8 cellular contexts compared by ENCODE assay signal in the genomic region with DNA sequence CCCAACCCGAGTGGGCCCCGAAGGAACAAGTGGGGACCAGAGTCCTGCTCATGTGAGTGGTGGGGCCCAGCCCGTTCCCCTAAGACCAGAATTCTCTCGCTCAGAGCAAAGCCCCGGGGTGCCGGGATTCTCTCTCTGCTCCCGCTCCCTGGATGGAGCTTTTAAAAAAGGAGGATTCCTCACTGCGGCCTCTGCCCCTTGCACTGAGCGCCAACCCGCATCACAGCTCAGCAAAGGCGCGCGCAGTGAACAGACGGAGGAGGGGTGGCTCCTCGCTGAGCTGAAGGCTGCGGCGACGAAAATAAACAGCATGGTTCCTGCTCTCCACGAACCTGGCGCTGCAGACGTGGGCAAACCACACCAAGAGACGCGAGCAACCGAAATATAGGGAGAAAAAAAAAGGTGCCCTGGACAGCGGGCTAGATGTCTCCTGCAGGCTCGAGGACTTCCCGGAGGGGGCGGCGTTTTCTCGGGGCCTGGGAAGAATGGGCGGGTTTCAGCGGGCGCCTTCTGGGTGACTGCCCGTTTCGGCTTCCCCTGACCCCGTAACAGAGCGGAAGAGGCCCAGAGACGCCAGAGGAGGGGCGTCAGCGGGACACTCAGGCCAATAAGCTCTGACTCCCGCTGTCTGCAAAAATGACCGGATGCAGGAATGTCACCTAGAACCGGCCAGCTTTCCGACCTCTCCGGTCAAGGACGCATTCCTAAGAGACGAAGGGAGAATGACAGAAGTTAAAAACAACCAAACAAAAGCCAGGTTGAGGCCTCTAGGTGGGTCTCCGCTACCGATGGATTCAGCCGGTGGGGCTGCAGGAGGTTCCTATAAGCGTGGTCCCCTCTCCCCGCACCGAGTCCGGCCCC. TPM values are rescaled to one million over a fixed set of nuclear protein-coding genes. Genes with fewer than 3 reads are reported as not detected.
DNase-seq lines count a peak whose midpoint lies in the region; ATAC-seq and TF ChIP-seq lines count a peak whose summit lies in the region.

No MANE protein-coding gene starts in this region.

- CTCF ChIA-PET in activated CD4-positive, alpha-beta T cell treated with anti-CD3 and anti-CD28 coated beads for 36 hours (lab: Charles Lee) = interaction anchor here (0.7 to 2.3 kb wide), 2 partner anchors 58 to 90 kb away, joined by 3 to 8 read pairs; no protein-coding TSS in a partner anchor

- intact Hi-C loops in activated CD4-positive, alpha-beta T cell treated with anti-CD3 and anti-CD28 coated beads for 36 hours (cut with DNase I, micrococcal nuclease) = loop anchor here (1.0 to 10.0 kb wide), 4 partner anchors 78 to 619 kb away; partner anchors contain the start of genes ADAM17 (in 2 of the 2), CPSF3 (in 1 of the 2), IAH1 (in 1 of the 2) and ITGB1BP1 (in 1 of the 2)
- intact Hi-C loops in left lung (cut with DNase I) = loop anchor here in 1 of 2 donors (10.0 kb wide), 1 partner anchor 58 kb away; no protein-coding TSS in a partner anchor

- peak; percentile 46 for DNase-seq in activated CD4-positive, alpha-beta T cell treated with anti-CD3 and anti-CD28 coated beads for 36 hours
- no peak for DNase-seq in activated CD4-positive, alpha-beta T cell treated with anti-CD3 and anti-CD28 coated beads for 1 hour
- peak; percentile 24 to 37 for DNase-seq in activated CD4-positive, alpha-beta T cell treated with anti-CD3 and anti-CD28 coated beads for 4 hours
- DNase-seq in ecto neural progenitor cell (ENCODE audit: low spot score) (peak; percentile 79), left lung (peak; percentile 87 to 91)
- DNase-seq in stimulated activated CD4-positive, alpha-beta T cell treated with anti-CD3 and anti-CD28 coated beads, Interleukin-4, amount 100 ng/mL, for 4 hours = peak; percentile 15 to 28

- peak overlapping the region; percentile 31 to 57 for H3K4me3 ChIP-seq in left lung

- peaks cover 0 to 8% of the 10 kb centered on the region in 2 donors for H3K27me3 ChIP-seq in left lung

- H3K4me3 Mint-ChIP-seq in activated CD4-positive, alpha-beta T cell treated with anti-CD3 and anti-CD28 coated beads for 36 hours = peak overlapping the region; percentile 63

- H3K36me3 ChIP-seq in left lung = peaks cover 0 to 16% of the 10 kb centered on the region in 2 donors

- H3K27ac ChIP-seq in left lung = peak overlapping the region; percentile 91 to 93

- H3K4me1 ChIP-seq in left lung = peaks cover 0 to 74% of the 10 kb centered on the region in 2 donors

- H3K27ac Mint-ChIP-seq in activated CD4-positive, alpha-beta T cell treated with anti-CD3 and anti-CD28 coated beads for 36 hours = peak overlapping the region; percentile 9

- no peaks in the 10 kb centered on the region for H3K9me3 ChIP-seq in left lung

- POLR2A ChIA-PET in activated CD4-positive, alpha-beta T cell treated with anti-CD3 and anti-CD28 coated beads for 36 hours (lab: Charles Lee) = interaction anchor here (0.7 kb wide), 2 partner anchors 109 to 199 kb away, joined by 3 read pairs; partner anchors contain the start of gene TAF1B

- TF ChIP-seq CTCF in left lung (IDR thresholded peaks at IDR 0.05) = no peak

- peaks cover 12% of the 10 kb centered on the region for H3K4me1 Mint-ChIP-seq in activated CD4-positive, alpha-beta T cell treated with anti-CD3 and anti-CD28 coated beads for 36 hours

- H3K9me3 Mint-ChIP-seq in activated CD4-positive, alpha-beta T cell treated with anti-CD3 and anti-CD28 coated beads for 36 hours (ENCODE audit: low read depth) = no peaks in the 10 kb centered on the region

- peaks cover 3% of the 10 kb centered on the region for H3K27me3 Mint-ChIP-seq in activated CD4-positive, alpha-beta T cell treated with anti-CD3 and anti-CD28 coated beads for 36 hours

- H3K36me3 Mint-ChIP-seq in activated CD4-positive, alpha-beta T cell treated with anti-CD3 and anti-CD28 coated beads for 36 hours (ENCODE audit: low read depth) = no peaks in the 10 kb centered on the region

- ATAC-seq in activated CD4-positive, alpha-beta T cell treated with anti-CD3 and anti-CD28 coated beads for 36 hours = no peak
- ATAC-seq in left lung (peak; percentile 48), HG02610 (IDR thresholded peaks at IDR 0.05; ENCODE audit: unreplicated experiment) (no peak), HG02884 (IDR thresholded peaks at IDR 0.05; ENCODE audit: unreplicated experiment) (no peak)

RNA-seq across cellular contexts. Expression of gene KLF11, which starts 0.8 kb away (rescaled TPM):
- total RNA-seq in activated CD4-positive, alpha-beta T cell treated with anti-CD3 and anti-CD28 coated beads for 36 hours = 1 to 10 TPM; 4.2 to 4.5 TPM
- 10 to 100 TPM; 15.7 to 23.0 TPM for total RNA-seq in left lung

RNA-seq across cellular contexts. Expression of gene CYS1, which starts 37.7 kb away (rescaled TPM):
- total RNA-seq in activated CD4-positive, alpha-beta T cell treated with anti-CD3 and anti-CD28 coated beads for 36 hours = not detected
- under 1 TPM; 0.60 to 0.93 TPM for total RNA-seq in left lung
